8 cellular contexts compared by ENCODE assay signal in the genomic region with DNA sequence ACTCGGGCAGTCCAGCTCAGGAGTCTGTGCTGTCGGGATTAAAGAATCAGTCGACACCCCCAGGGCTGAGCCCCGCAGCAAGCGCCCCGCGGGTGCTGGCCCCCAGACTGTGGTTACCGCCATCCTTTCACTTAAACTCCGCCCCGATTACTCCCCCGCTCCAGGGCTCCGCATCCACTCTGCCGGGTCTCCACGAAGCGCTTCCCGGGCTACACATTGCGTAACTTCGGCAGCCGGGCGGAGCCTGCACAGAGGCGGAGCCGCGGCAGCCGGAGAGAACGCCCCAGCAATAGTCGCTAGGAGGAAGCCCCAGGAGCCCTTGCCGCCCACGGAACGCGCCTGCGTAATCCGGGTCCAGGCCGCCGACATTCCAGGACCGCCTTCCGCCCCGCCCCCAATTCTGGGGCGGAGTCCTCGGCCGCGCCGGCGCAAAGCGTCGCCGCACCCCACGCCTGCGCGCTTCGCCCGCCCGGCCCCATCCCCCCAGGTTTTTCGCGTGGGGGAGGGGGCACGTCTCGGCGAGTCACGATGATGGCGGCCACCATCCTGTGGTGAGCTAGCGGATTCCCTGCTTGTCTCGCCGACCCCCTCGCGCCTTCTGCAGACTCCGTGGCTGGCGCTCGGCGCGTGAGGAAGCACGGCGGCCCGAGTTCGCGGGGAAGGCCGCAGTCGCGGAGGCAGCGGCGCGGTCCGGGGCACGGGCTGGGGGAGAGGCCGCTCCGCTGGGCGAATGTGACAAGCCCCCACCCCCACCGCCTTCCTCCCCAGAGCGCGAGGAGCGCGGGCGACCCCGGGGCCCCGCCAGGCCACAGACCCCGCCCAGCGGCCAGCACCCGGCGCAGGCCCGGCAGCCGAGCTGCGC. TPM values are rescaled to one million over a fixed set of nuclear protein-coding genes. Genes with fewer than 3 reads are reported as not detected.
DNase-seq lines count a peak whose midpoint lies in the region; ATAC-seq, FAIRE-seq and TF ChIP-seq lines count a peak whose summit lies in the region.

RAD23B (plus strand) TSS at position 521 of the 862 bp plus-strand sequence. CDS start 351 bp downstream, outside the sequence.

- H3K9me3 ChIP-seq in psoas muscle = no peaks in the 10 kb centered on the region

- TF ChIP-seq CTCF in psoas muscle (IDR thresholded peaks at IDR 0.05) = no peak

- no peaks in the 10 kb centered on the region for H3K27me3 ChIP-seq in psoas muscle (ENCODE audit: insufficient read depth in 3 of 3, low read length in 2 of 3)

- peak; percentile 67 for FAIRE-seq in urothelium cell line (lab: Jason Lieb, UNC)

- peak; percentile 90 for ATAC-seq in GM18498 (IDR thresholded peaks at IDR 0.05; ENCODE audit: unreplicated experiment)
- ATAC-seq in HG02938 (IDR thresholded peaks at IDR 0.05; ENCODE audit: unreplicated experiment) = peak; percentile 84
- peak; percentile 98 for ATAC-seq in left ventricle myocardium superior
- ATAC-seq in psoas muscle = peak; percentile 92 to 96 (median 94)

- peaks cover 24% of the 10 kb centered on the region for H3K4me1 ChIP-seq in psoas muscle

- peak within 1 kb of the TSS; percentile 94 for H3K4me3 ChIP-seq in psoas muscle

- H3K27ac ChIP-seq in angular gyrus (ENCODE audit: low read depth, low read length) (peak within 1 kb of the TSS; percentile 96), psoas muscle (peak within 1 kb of the TSS; percentile 100)

- WGBS in psoas muscle, 3 donors = 0 to 1% (median 1%) methylated on average over 67 to 100 of the region's 100 CpGs

- no peaks in the 10 kb centered on the region for H3K36me3 ChIP-seq in psoas muscle (ENCODE audit: insufficient read depth in 1 of 2, low read depth in 1 of 2)

- intact Hi-C loops in left ventricle myocardium superior (cut with micrococcal nuclease) = no loop called here
- intact Hi-C loops in psoas muscle (cut with DNase I) = loop anchor here in 1 of 2 donors (10.0 kb wide), 1 partner anchor 52 kb away; no protein-coding TSS in a partner anchor

- DNase-seq in NCI-H187 (lab: John Stamatoyannopoulos, UW) (peak; percentile 86 to 90), T-helper 2 cell (peak; percentile 97 to 98 (median 97)), left ventricle myocardium superior (peak; percentile 99), psoas muscle (peak; percentile 99 to 100), urothelium cell line (ENCODE audit: low spot score) (peak; percentile 98)

RNA-seq across cellular contexts. Expression of gene RAD23B, which starts in this region (rescaled TPM):
- total RNA-seq in left ventricle myocardium superior = 104 TPM
- 100 to 1,000 TPM; 175 to 258 (median 233) TPM for total RNA-seq in psoas muscle
- 100 to 1,000 TPM; 126 to 283 (median 135) TPM for polyA plus RNA-seq in psoas muscle

Comparison
In these comparisons a context has a peak if more than half of its experiments do, and no peak if none do; other contexts are left out.
1. Peak in every context shown above with its lines: DNase-seq, ATAC-seq, H3K4me3 ChIP-seq and H3K27ac ChIP-seq.